8 cellular contexts compared by ENCODE assay signal in the genomic region with DNA sequence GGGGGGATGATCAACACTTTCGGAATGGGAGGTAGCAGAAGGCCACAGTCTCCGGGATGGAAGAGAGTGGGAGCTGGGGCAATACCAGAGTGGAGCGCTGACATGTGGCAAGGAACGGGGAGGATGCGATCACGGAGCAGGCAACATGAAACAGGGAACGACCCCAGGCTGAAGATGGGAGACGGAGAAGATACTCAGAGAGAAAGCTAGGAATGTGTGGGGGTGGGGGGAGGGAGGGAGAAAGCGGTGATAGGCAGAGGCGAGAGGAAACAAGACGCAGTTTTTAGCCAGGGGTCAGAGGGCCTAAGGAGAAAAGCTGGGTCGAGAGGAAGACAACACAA. TPM values are rescaled to one million over a fixed set of nuclear protein-coding genes. Genes with fewer than 3 reads are reported as not detected.
DNase-seq lines count a peak whose midpoint lies in the region; ATAC-seq and TF ChIP-seq lines count a peak whose summit lies in the region.

No MANE protein-coding gene starts in this region.

- no peaks in the 10 kb centered on the region for H3K9me3 Mint-ChIP-seq in activated CD4-positive, alpha-beta memory T cell treated with anti-CD3 and anti-CD28 coated beads for 36 hours
- no peaks in the 10 kb centered on the region for H3K9me3 Mint-ChIP-seq in activated CD4-positive, alpha-beta memory T cell treated with anti-CD3 and anti-CD28 coated beads, Interleukin-2, amount 10 ng/mL, durations not matched to agents 7 days and 5 days

- H3K27ac Mint-ChIP-seq in activated CD4-positive, alpha-beta memory T cell treated with anti-CD3 and anti-CD28 coated beads for 36 hours, result no peak overlapping the region
- H3K27ac Mint-ChIP-seq in activated CD4-positive, alpha-beta memory T cell treated with anti-CD3 and anti-CD28 coated beads, Interleukin-2, amount 10 ng/mL, durations not matched to agents 7 days and 5 days, result no peak overlapping the region

- H3K27ac ChIP-seq in breast epithelium, result peak overlapping the region; percentile 95 to 97
- H3K27ac ChIP-seq in urinary bladder (ENCODE audit: low read depth), result peak overlapping the region; percentile 77

- no peak for TF ChIP-seq POLR2A in breast epithelium (IDR thresholded peaks at IDR 0.05)

- DNase-seq in activated CD4-positive, alpha-beta memory T cell treated with anti-CD3 and anti-CD28 coated beads for 36 hours, result peak; percentile 16
- no peak for DNase-seq in activated CD4-positive, alpha-beta memory T cell treated with anti-CD3 and anti-CD28 coated beads, Interleukin-2, amount 10 ng/mL, durations not matched to agents 7 days and 5 days
- DNase-seq in breast epithelium (ENCODE audit: low spot score in 2 of 2), result no peak
- DNase-seq in left lobe of liver (ENCODE audit: low spot score), result no peak
- DNase-seq in HuH-7.5 (ENCODE audit: low spot score), result no peak
- no peak for DNase-seq in AML-193 (lab: John Stamatoyannopoulos, UW)

- H3K4me1 Mint-ChIP-seq in activated CD4-positive, alpha-beta memory T cell treated with anti-CD3 and anti-CD28 coated beads for 36 hours (ENCODE audit: low read depth), result peaks cover 22% of the 10 kb centered on the region
- H3K4me1 Mint-ChIP-seq in activated CD4-positive, alpha-beta memory T cell treated with anti-CD3 and anti-CD28 coated beads, Interleukin-2, amount 10 ng/mL, durations not matched to agents 7 days and 5 days, result peaks cover 10% of the 10 kb centered on the region

- no peak for TF ChIP-seq RAD21 in Ishikawa (IDR thresholded peaks at IDR 0.05; ENCODE audit: low read depth)

- intact Hi-C loops in activated CD4-positive, alpha-beta memory T cell treated with anti-CD3 and anti-CD28 coated beads for 36 hours (cut with micrococcal nuclease), result loop anchor here (1.0 to 10.0 kb wide), 6 partner anchors 31 to 1987 kb away; a partner anchor contains a TSS
- intact Hi-C loops in breast epithelium (cut with DNase I; ENCODE audit: low total_unique reads), result no loop called here

- H3K4me3 ChIP-seq in breast epithelium, result peak overlapping the region; percentile 87 to 97 (median 90)
- peak overlapping the region; percentile 67 for H3K4me3 ChIP-seq in urinary bladder (ENCODE audit: low read depth, low read length)

- no peaks in the 10 kb centered on the region for H3K27me3 ChIP-seq in breast epithelium

- H3K27me3 Mint-ChIP-seq in activated CD4-positive, alpha-beta memory T cell treated with anti-CD3 and anti-CD28 coated beads for 36 hours, result peaks cover 3% of the 10 kb centered on the region
- H3K27me3 Mint-ChIP-seq in activated CD4-positive, alpha-beta memory T cell treated with anti-CD3 and anti-CD28 coated beads, Interleukin-2, amount 10 ng/mL, durations not matched to agents 7 days and 5 days, result peaks cover 11% of the 10 kb centered on the region

- no peaks in the 10 kb centered on the region for H3K9me3 ChIP-seq in breast epithelium

- WGBS in urinary bladder, result under 1% methylated on average over 12 of the region's 12 CpGs

- no peak for TF ChIP-seq EP300 in Ishikawa (IDR thresholded peaks at IDR 0.05; ENCODE audit: borderline replicate concordance)

- peak; percentile 18 for ATAC-seq in left lobe of liver

- POLR2A ChIA-PET in activated CD4-positive, alpha-beta memory T cell treated with anti-CD3 and anti-CD28 coated beads for 36 hours (lab: Charles Lee), result interaction anchor here (0.9 to 1.0 kb wide), 2 partner anchors 31 to 53 kb away, joined by 3 to 4 read pairs; no protein-coding TSS in a partner anchor
- POLR2A ChIA-PET in activated CD4-positive, alpha-beta memory T cell treated with anti-CD3 and anti-CD28 coated beads, Interleukin-2, amount 10 ng/mL, durations not matched to agents 7 days and 5 days (lab: Charles Lee), result interaction anchor here (0.6 to 2.1 kb wide), 7 partner anchors 8 to 182 kb away, joined by 3 to 6 read pairs (median 4); a partner anchor contains a TSS

- no peaks in the 10 kb centered on the region for H3K36me3 ChIP-seq in breast epithelium
- H3K36me3 ChIP-seq in urinary bladder (ENCODE audit: insufficient read depth), result no peaks in the 10 kb centered on the region

- peaks cover 19% of the 10 kb centered on the region for H3K36me3 Mint-ChIP-seq in activated CD4-positive, alpha-beta memory T cell treated with anti-CD3 and anti-CD28 coated beads for 36 hours
- peaks cover 22% of the 10 kb centered on the region for H3K36me3 Mint-ChIP-seq in activated CD4-positive, alpha-beta memory T cell treated with anti-CD3 and anti-CD28 coated beads, Interleukin-2, amount 10 ng/mL, durations not matched to agents 7 days and 5 days (ENCODE audit: low read depth)

- no peak overlapping the region for H3K4me3 Mint-ChIP-seq in activated CD4-positive, alpha-beta memory T cell treated with anti-CD3 and anti-CD28 coated beads for 36 hours
- H3K4me3 Mint-ChIP-seq in activated CD4-positive, alpha-beta memory T cell treated with anti-CD3 and anti-CD28 coated beads, Interleukin-2, amount 10 ng/mL, durations not matched to agents 7 days and 5 days, result no peak overlapping the region

- peaks cover 2 to 23% of the 10 kb centered on the region in 2 donors for H3K4me1 ChIP-seq in breast epithelium
- no peaks in the 10 kb centered on the region for H3K4me1 ChIP-seq in urinary bladder (ENCODE audit: insufficient read depth)

- no peak for TF ChIP-seq CTCF in breast epithelium (IDR thresholded peaks at IDR 0.05)

- CTCF ChIA-PET in activated CD4-positive, alpha-beta memory T cell treated with anti-CD3 and anti-CD28 coated beads for 36 hours (lab: Charles Lee), result interaction anchor here (1.2 kb wide), 1 partner anchor 8 kb away, joined by 6 read pairs; no protein-coding TSS in a partner anchor
- CTCF ChIA-PET in activated CD4-positive, alpha-beta memory T cell treated with anti-CD3 and anti-CD28 coated beads, Interleukin-2, amount 10 ng/mL, durations not matched to agents 7 days and 5 days (lab: Charles Lee), result interaction anchor here (1.1 to 1.4 kb wide), 2 partner anchors 14 to 462 kb away, joined by 3 to 4 read pairs; no protein-coding TSS in a partner anchor

TF ChIP-seq in Ishikawa, 13 proteins besides CTCF, POLR2A, EP300 and RAD21:
- TF ChIP-seq TEAD4 (IDR thresholded peaks at IDR 0.05), result 0 out of 2 replicates have a peak, but pooled peaks have one; percentile 18
- TF ChIP-seq CEBPB (IDR thresholded peaks at IDR 0.05), result no peak

RNA-seq across cellular contexts. Expression of a gene that starts 0.6 kb away (rescaled TPM):
- total RNA-seq in activated CD4-positive, alpha-beta memory T cell treated with anti-CD3 and anti-CD28 coated beads for 36 hours, result 10 to 100 TPM; 46.1 to 46.5 TPM
- total RNA-seq in activated CD4-positive, alpha-beta memory T cell treated with anti-CD3 and anti-CD28 coated beads, Interleukin-2, amount 10 ng/mL, durations not matched to agents 7 days and 5 days, result 10 to 100 TPM; 47.8 to 50.1 TPM
- total RNA-seq in breast epithelium (10 to 100 TPM; 30.9 to 43.2 (median 42.3) TPM), left lobe of liver (18.3 TPM), urinary bladder (50.1 TPM)
- polyA plus RNA-seq in urinary bladder, result 9.8 TPM
